In the genomic region with DNA sequence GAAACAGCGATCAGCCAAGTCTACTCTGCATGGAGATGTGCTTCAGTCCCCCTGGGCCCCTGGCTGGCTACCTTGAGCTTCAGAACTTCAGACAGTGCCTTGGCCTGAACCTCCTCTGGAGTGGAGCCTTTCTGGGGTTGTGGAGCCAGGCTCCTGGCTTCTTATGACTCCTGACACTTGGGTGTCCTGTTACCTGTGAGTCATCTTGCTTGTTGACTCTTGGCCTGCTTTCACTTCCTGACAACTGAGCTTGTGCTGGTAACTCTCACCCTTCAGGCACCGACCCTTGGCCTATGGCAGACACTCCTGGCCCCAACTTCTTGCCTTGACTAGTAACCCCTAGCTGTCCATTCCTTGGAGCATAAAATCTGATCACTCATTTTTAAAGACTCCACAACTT, we compare ENCODE assay signal across 9 cellular contexts. TPM values are rescaled to one million over a fixed set of nuclear protein-coding genes. Genes with fewer than 3 reads are reported as not detected.
DNase-seq lines count a peak whose midpoint lies in the region; ATAC-seq and TF ChIP-seq lines count a peak whose summit lies in the region.
"Had no signal": no experiment of that assay in that cellular context is flagged by ENCODE, and none has a peak within 500 bp of the region (broad histone marks: within the 10 kb centered on the region; RNA-seq: fewer than 3 reads in every experiment).

No MANE protein-coding gene starts in this region.

- H3K27me3 ChIP-seq in left lung = no peaks in the 10 kb centered on the region

- DNase-seq in AG09319 (ENCODE audit: extremely low read depth, low read depth) = peak; percentile 24
- DNase-seq in left lung = no peak
- no peak for DNase-seq in superior temporal gyrus (ENCODE audit: extremely low spot score)
- no peak for DNase-seq in immature natural killer cell
- no peak for DNase-seq in retina

- H3K36me3 ChIP-seq in left lung = no peaks in the 10 kb centered on the region

- peaks cover 2 to 4% (median 2%) of the 10 kb centered on the region in 3 donors for H3K27me3 Mint-ChIP-seq in immature natural killer cell (ENCODE audit: low read depth in 3 of 3)

- H3K4me3 ChIP-seq in left lung = no peak overlapping the region

- peak; percentile 66 for ATAC-seq in GM19372 (IDR thresholded peaks at IDR 0.05; ENCODE audit: low read depth, unreplicated experiment)
- ATAC-seq in HG03159 (IDR thresholded peaks at IDR 0.05; ENCODE audit: unreplicated experiment) = peak; percentile 85
- ATAC-seq in SK-N-SH treated with all-trans-retinoic acid at 6 μM for 48 hours = peak; percentile 95
- ATAC-seq in left lung = peak; percentile 82

- no peak overlapping the region for H3K27ac ChIP-seq in left lung

- TF ChIP-seq CTCF in AG09319 (IDR thresholded peaks at IDR 0.05; ENCODE audit: low read depth, low read length) = no peak
- TF ChIP-seq CTCF in left lung (IDR thresholded peaks at IDR 0.05) = no peak

- intact Hi-C loops in left lung (cut with DNase I) = no loop called here

- peaks cover 0 to 3% of the 10 kb centered on the region in 2 donors for H3K4me1 ChIP-seq in left lung

- no peaks in the 10 kb centered on the region for H3K9me3 Mint-ChIP-seq in immature natural killer cell
- H3K9me3 Mint-ChIP-seq: central memory CD8-positive, alpha-beta T cell had no signal

- H3K9me3 ChIP-seq in left lung = peaks cover 0 to 5% of the 10 kb centered on the region in 2 donors

- H3K4me1 Mint-ChIP-seq in immature natural killer cell = no peaks in the 10 kb centered on the region
- H3K4me1 Mint-ChIP-seq: central memory CD8-positive, alpha-beta T cell had no signal

- no peaks in the 10 kb centered on the region for H3K36me3 Mint-ChIP-seq in immature natural killer cell

- H3K4me3 Mint-ChIP-seq in immature natural killer cell = no peak overlapping the region
- H3K4me3 Mint-ChIP-seq: central memory CD8-positive, alpha-beta T cell had no signal

- H3K27ac Mint-ChIP-seq in immature natural killer cell = no peak overlapping the region

TF ChIP-seq in SK-N-SH treated with all-trans-retinoic acid at 6 μM for 48 hours, 23 proteins besides CTCF, POLR2A, EP300 and RAD21:
- TF ChIP-seq ZNF565 (CRISPR knock-in tag; conservative IDR thresholded peaks at IDR 0.05; ENCODE audit: low read depth) (no peak), CSDC2 (CRISPR knock-in tag; IDR thresholded peaks at IDR 0.05) (no peak), ARNTL (CRISPR knock-in tag; IDR thresholded peaks at IDR 0.05; ENCODE audit: borderline replicate concordance, low read depth) (no peak), PPARA (CRISPR knock-in tag; IDR thresholded peaks at IDR 0.05; ENCODE audit: borderline replicate concordance) (no peak), POU6F1 (CRISPR knock-in tag; IDR thresholded peaks at IDR 0.05; ENCODE audit: borderline replicate concordance, low read depth) (no peak)

RNA-seq across cellular contexts. Expression of gene VIT, which starts 46.5 kb away (rescaled TPM):
- total RNA-seq in left lung = 1 to 10 TPM in 1 of 2 donors, under 1 TPM in 1; 0.20 to 1.1 TPM
- 1 to 10 TPM in 2 of 3 donors, not detected in 1; 1.2 to 4.7 TPM for polyA plus RNA-seq in immature natural killer cell

RNA-seq across cellular contexts. Expression of gene FEZ2, which starts 52.1 kb away (rescaled TPM):
- total RNA-seq in left lung = 10 to 100 TPM; 47.5 to 53.2 TPM
- 1 to 10 TPM; 2.5 to 6.8 (median 2.8) TPM for polyA plus RNA-seq in immature natural killer cell
